In the genomic region with DNA sequence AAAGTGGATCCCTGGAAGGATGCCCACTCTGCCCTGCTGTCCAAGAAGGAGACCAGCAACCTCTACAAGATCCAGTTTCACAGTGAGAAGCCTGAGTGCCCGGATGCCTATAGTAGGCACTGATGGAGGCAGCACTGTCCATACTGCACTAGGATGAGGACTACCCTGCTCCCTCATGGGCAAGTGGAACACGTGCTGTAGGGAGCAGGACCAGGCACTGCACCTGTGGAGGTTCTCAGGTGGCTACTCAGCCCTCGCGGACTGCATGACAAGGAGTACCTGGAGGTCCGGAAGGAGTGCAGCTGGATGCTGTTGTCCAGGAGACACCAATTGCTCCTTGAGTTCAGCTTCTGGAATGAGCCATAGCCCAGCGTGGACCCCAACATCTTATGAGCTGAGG, we compare ENCODE assay signal across 8 cellular contexts.
"Had no signal": no experiment of that assay in that cellular context is flagged by ENCODE, and none has a peak within 500 bp of the region (broad histone marks: within the 10 kb centered on the region; RNA-seq: fewer than 3 reads in every experiment).

No MANE protein-coding gene starts in this region.

- ATAC-seq: GM12878 had no signal

- DNase-seq: GDM1, GF-D8 had no signal

- H3K4me3 ChIP-seq: GM12878 had no signal

- FAIRE-seq: G401.6, GM12878, GM12891, GM12892, GM18507, GM19239 had no signal
